8 cellular contexts compared by ENCODE assay signal in the genomic region with DNA sequence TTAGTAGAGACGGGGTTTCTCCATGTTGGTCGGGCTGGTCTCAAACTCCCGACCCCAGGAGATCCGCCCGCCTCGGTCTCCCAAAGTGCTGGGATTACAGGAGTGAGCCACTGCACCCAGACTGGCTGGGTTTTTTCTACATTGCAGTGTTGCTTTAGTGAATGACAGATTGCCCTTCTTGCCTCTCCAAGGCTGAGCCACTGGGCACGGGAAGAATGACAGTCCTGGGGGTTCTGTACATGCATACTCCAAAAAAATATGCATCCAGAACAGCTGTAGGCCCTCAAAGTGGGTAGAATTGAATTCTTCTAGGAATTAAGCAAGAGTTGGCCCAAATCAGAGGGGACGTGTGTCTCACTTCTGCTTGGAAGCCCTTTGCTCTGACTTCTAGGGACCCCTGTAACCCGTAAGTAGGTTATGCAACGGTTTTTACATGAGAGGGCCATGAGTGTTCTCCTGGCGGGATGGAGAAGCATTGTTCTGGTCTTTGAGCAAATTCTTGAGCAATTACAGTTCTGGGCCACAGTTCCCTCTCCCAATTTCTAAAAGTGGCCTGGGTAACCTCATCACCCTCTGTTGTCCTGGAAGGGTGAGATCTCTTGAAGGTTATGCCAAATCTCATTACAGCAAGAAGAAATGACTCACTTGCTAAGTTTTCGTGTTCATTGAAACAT. TPM values are rescaled to one million over a fixed set of nuclear protein-coding genes. Genes with fewer than 3 reads are reported as not detected.
DNase-seq lines count a peak whose midpoint lies in the region; ATAC-seq and TF ChIP-seq lines count a peak whose summit lies in the region.

No MANE protein-coding gene starts in this region.

- in situ Hi-C loops in Panc1 (cut with HindIII; ENCODE audit: low pct_unique_long_range_greater_than_20kb, low sequenced_read_pairs) = loop anchor here (25.0 kb wide), 2 partner anchors 1136 to 1686 kb away; a partner anchor contains a TSS

- no TSS peak for BruUV-seq in Panc1 (replicated peaks; lab: Mats Ljungman, UMichigan)

- ATAC-seq in Panc1 = no peak
- ATAC-seq in omental fat pad (ENCODE audit: low FRiP score) = peak; percentile 24
- ATAC-seq in HG03025 (IDR thresholded peaks at IDR 0.05; ENCODE audit: low FRiP score, unreplicated experiment) = no peak
- no peak for ATAC-seq in stimulated activated naive B cell treated with anti-CD40 and anti-IgM and Interleukin-4, amounts not matched to agents 10 μg/mL and 1 μg/mL and 100 μg/mL, for 72 hours (replicated peaks)
- no peak for ATAC-seq in HG02610 (IDR thresholded peaks at IDR 0.05; ENCODE audit: unreplicated experiment)

- no peaks in the 10 kb centered on the region for H3K9me3 Mint-ChIP-seq in CD4-positive, alpha-beta memory T cell
- H3K9me3 Mint-ChIP-seq in stimulated activated naive B cell treated with anti-CD40 and anti-IgM and Interleukin-4, amounts not matched to agents 10 μg/mL and 1 μg/mL and 100 μg/mL, for 72 hours = no peaks in the 10 kb centered on the region

- POLR2A ChIA-PET in CD4-positive, alpha-beta memory T cell (lab: Charles Lee; ENCODE audit: partially characterized antibody) = interaction anchor here (1.7 kb wide), 1 partner anchor 18 kb away, joined by 5 read pairs; no protein-coding TSS in a partner anchor
- POLR2A ChIA-PET in Panc1 (lab: Charles Lee) = interaction anchor here (3.0 kb wide), 1 partner anchor 12 kb away, joined by 23 read pairs; no protein-coding TSS in a partner anchor

- peaks cover 81% of the 10 kb centered on the region for H3K4me1 ChIP-seq in CD4-positive, alpha-beta memory T cell (ENCODE audit: insufficient read depth, low read length)
- H3K4me1 ChIP-seq in Panc1 (ENCODE audit: control insufficient read depth, insufficient read depth, low read length) = peaks cover 52% of the 10 kb centered on the region

- no peak overlapping the region for H3K27ac ChIP-seq in CD4-positive, alpha-beta memory T cell (ENCODE audit: low read depth, low read length)
- H3K27ac ChIP-seq in Panc1 (ENCODE audit: low read length) = peak overlapping the region; percentile 96

- no peaks in the 10 kb centered on the region for H3K9me3 ChIP-seq in CD4-positive, alpha-beta memory T cell (ENCODE audit: control insufficient read depth in 1 of 2, low read length in 2 of 2)
- H3K9me3 ChIP-seq in Panc1 (ENCODE audit: control insufficient read depth, insufficient read depth, low read depth, low read length) = no peaks in the 10 kb centered on the region

- CTCF ChIA-PET in CD4-positive, alpha-beta memory T cell (lab: Charles Lee; ENCODE audit: partially characterized antibody) = no interaction called here
- CTCF ChIA-PET in Panc1 (lab: Charles Lee) = interaction anchor here (0.7 to 1.2 kb wide), 3 partner anchors 282 to 1654 kb away, joined by 3 to 4 read pairs (median 3); no protein-coding TSS in a partner anchor

- H3K4me3 Mint-ChIP-seq in CD4-positive, alpha-beta memory T cell = peak overlapping the region in 6 of 8 donors; percentile 6 to 97 (median 39)
- no peak overlapping the region for H3K4me3 Mint-ChIP-seq in stimulated activated naive B cell treated with anti-CD40 and anti-IgM and Interleukin-4, amounts not matched to agents 10 μg/mL and 1 μg/mL and 100 μg/mL, for 72 hours

- DNase-seq in CD4-positive, alpha-beta memory T cell = no peak
- DNase-seq in Panc1 (ENCODE audit: low read depth, low spot score) (peak; percentile 100), epithelial cell of esophagus (ENCODE audit: low read depth) (peak; percentile 62), omental fat pad (ENCODE audit: low spot score) (no peak), NCI-H748 treated with DMSO at 0.1 percent for 48 hours (lab: John Stamatoyannopoulos, UW) (no peak)
- no peak for DNase-seq in stimulated activated naive B cell treated with anti-CD40 and anti-IgM and Interleukin-4, amounts not matched to agents 10 μg/mL and 1 μg/mL and 100 μg/mL, for 72 hours

- no peaks in the 10 kb centered on the region for H3K27me3 Mint-ChIP-seq in CD4-positive, alpha-beta memory T cell
- H3K27me3 Mint-ChIP-seq in stimulated activated naive B cell treated with anti-CD40 and anti-IgM and Interleukin-4, amounts not matched to agents 10 μg/mL and 1 μg/mL and 100 μg/mL, for 72 hours = no peaks in the 10 kb centered on the region

- intact Hi-C loops in CD4-positive, alpha-beta memory T cell (cut with micrococcal nuclease) = no loop called here
- intact Hi-C loops in Panc1 (cut with micrococcal nuclease; ENCODE audit: unreplicated experiment) = loop anchor here (5.0 to 10.0 kb wide), 3 partner anchors 76 to 284 kb away; a partner anchor contains a TSS

- TF ChIP-seq CTCF in Panc1 (IDR thresholded peaks at IDR 0.05) = no peak
- no peak for TF ChIP-seq CTCF in epithelial cell of esophagus (IDR thresholded peaks at IDR 0.05; ENCODE audit: insufficient read depth, low read depth, low read length, missing control alignments)
- no peak for TF ChIP-seq CTCF in omental fat pad (IDR thresholded peaks at IDR 0.05)

- H3K36me3 Mint-ChIP-seq in CD4-positive, alpha-beta memory T cell = peaks cover 6 to 20% of the 10 kb centered on the region in 2 donors
- peaks cover 19 to 33% of the 10 kb centered on the region in 2 donors for H3K36me3 Mint-ChIP-seq in stimulated activated naive B cell treated with anti-CD40 and anti-IgM and Interleukin-4, amounts not matched to agents 10 μg/mL and 1 μg/mL and 100 μg/mL, for 72 hours

- peaks cover 50 to 86% (median 69%) of the 10 kb centered on the region in 4 donors for H3K4me1 Mint-ChIP-seq in CD4-positive, alpha-beta memory T cell
- peaks cover 39 to 77% of the 10 kb centered on the region in 2 donors for H3K4me1 Mint-ChIP-seq in stimulated activated naive B cell treated with anti-CD40 and anti-IgM and Interleukin-4, amounts not matched to agents 10 μg/mL and 1 μg/mL and 100 μg/mL, for 72 hours

- H3K27ac Mint-ChIP-seq in CD4-positive, alpha-beta memory T cell = peak overlapping the region in 4 of 7 donors; percentile 31 to 47 (median 32)
- no peak overlapping the region for H3K27ac Mint-ChIP-seq in stimulated activated naive B cell treated with anti-CD40 and anti-IgM and Interleukin-4, amounts not matched to agents 10 μg/mL and 1 μg/mL and 100 μg/mL, for 72 hours

- H3K4me3 ChIP-seq in CD4-positive, alpha-beta memory T cell (ENCODE audit: low read length in 2 of 2) = no peak overlapping the region
- H3K4me3 ChIP-seq in Panc1 (ENCODE audit: low read depth in 2 of 2, low read length in 2 of 2) (peak overlapping the region; percentile 50 to 68), epithelial cell of esophagus (ENCODE audit: low read length) (peak overlapping the region; percentile 100)

- H3K27me3 ChIP-seq in CD4-positive, alpha-beta memory T cell (ENCODE audit: insufficient read depth, low read length) = no peaks in the 10 kb centered on the region
- no peaks in the 10 kb centered on the region for H3K27me3 ChIP-seq in Panc1 (ENCODE audit: control insufficient read depth, insufficient read depth, low read length)

- H3K36me3 ChIP-seq in CD4-positive, alpha-beta memory T cell (ENCODE audit: insufficient read depth, low read length) = no peaks in the 10 kb centered on the region
- peaks cover 4% of the 10 kb centered on the region; the same call in 1 of the 2 replicates for H3K36me3 ChIP-seq in Panc1 (ENCODE audit: control insufficient read depth, insufficient read depth, low read length)

RNA-seq across cellular contexts. Expression of a gene that starts 3.6 kb away (rescaled TPM):
- total RNA-seq in CD4-positive, alpha-beta memory T cell = 100 to 1,000 TPM; 151 to 155 TPM
- polyA plus RNA-seq in CD4-positive, alpha-beta memory T cell = 10 to 100 TPM in 1 of 2 donors, 1 to 10 TPM in 1; 4.0 to 24.4 TPM
- total RNA-seq in Panc1 (2021; ENCODE audit: unreplicated experiment) (3,297 TPM), omental fat pad (100 to 1,000 TPM; 290 to 517 (median 367) TPM)
- polyA plus RNA-seq in Panc1 (2012; ENCODE audit: insufficient read length) = 5,405 TPM

RNA-seq across cellular contexts. Expression of a gene that starts 32.1 kb away (rescaled TPM):
- total RNA-seq in CD4-positive, alpha-beta memory T cell = 100 to 1,000 TPM; 320 to 340 TPM
- polyA plus RNA-seq in CD4-positive, alpha-beta memory T cell = 100 to 1,000 TPM; 364 to 424 TPM
- 2,011 TPM for total RNA-seq in Panc1 (2021; ENCODE audit: unreplicated experiment)
- polyA plus RNA-seq in Panc1 (2012; ENCODE audit: insufficient read length) = 2,958 TPM
- total RNA-seq in omental fat pad = 100 to 1,000 TPM; 364 to 556 (median 476) TPM

RNA-seq across cellular contexts. Expression of a gene that starts 33.3 kb away (rescaled TPM):
- total RNA-seq in CD4-positive, alpha-beta memory T cell = 100 to 1,000 TPM; 346 to 361 TPM
- polyA plus RNA-seq in CD4-positive, alpha-beta memory T cell = 100 to 1,000 TPM; 142 to 177 TPM
- 11.1 TPM for total RNA-seq in Panc1 (2021; ENCODE audit: unreplicated experiment)
- 9.2 TPM for polyA plus RNA-seq in Panc1 (2012; ENCODE audit: insufficient read length)
- total RNA-seq in omental fat pad = 1 to 10 TPM; 1.5 to 3.2 (median 2.7) TPM

Comparison
In these comparisons a context has a peak if more than half of its experiments do, and no peak if none do; other contexts are left out.
1. DNase-seq: peak in Panc1 (single experiment) and epithelial cell of esophagus (single experiment); none in CD4-positive, alpha-beta memory T cell (0 of 5), omental fat pad (single experiment), stimulated activated naive B cell treated with anti-CD40 and anti-IgM and Interleukin-4, amounts not matched to agents 10 μg/mL and 1 μg/mL and 100 μg/mL, for 72 hours (single experiment) and NCI-H748 treated with DMSO at 0.1 percent for 48 hours (single experiment).
2. H3K4me3 ChIP-seq: peak in Panc1 (2 of 2) and epithelial cell of esophagus (single experiment); none in CD4-positive, alpha-beta memory T cell (0 of 2).
3. H3K4me3 Mint-ChIP-seq: peak in CD4-positive, alpha-beta memory T cell (6 of 8); none in stimulated activated naive B cell treated with anti-CD40 and anti-IgM and Interleukin-4, amounts not matched to agents 10 μg/mL and 1 μg/mL and 100 μg/mL, for 72 hours (0 of 2).
4. RNA of a gene that starts 33.3 kb away (total RNA-seq): 346 to 361 TPM in CD4-positive, alpha-beta memory T cell; 11.1 TPM in Panc1 (single experiment) and 1.5 to 3.2 TPM in omental fat pad; every median in the first group is over 10 times any median in the second.